ENCODE assay signal across 9 cellular contexts in genomic region chr20:45338121-45339030, GRCh38. TPM values are rescaled to one million over a fixed set of nuclear protein-coding genes. Genes with fewer than 3 reads are reported as not detected.
DNase-seq lines count a peak whose midpoint lies in the region; ATAC-seq, FAIRE-seq and TF ChIP-seq lines count a peak whose summit lies in the region.
"Had no signal": no experiment of that assay in that cellular context is flagged by ENCODE, and none has a peak within 500 bp of the region (broad histone marks: within the 10 kb centered on the region; RNA-seq: fewer than 3 reads in every experiment).

No MANE protein-coding gene starts in this region.

- DNase-seq in HTR-8/SVneo (ENCODE audit: insufficient read length, low spot score) = no peak
- no peak for DNase-seq in endothelial cell of umbilical vein (ENCODE audit: low read depth, low spot score)
- DNase-seq in prostate gland (ENCODE audit: low spot score) = no peak
- no peak for DNase-seq in ACHN
- DNase-seq in KBM-7 = no peak
- DNase-seq: NCI-H187, T-helper 1 cell had no signal

- H3K9me1 ChIP-seq in endothelial cell of umbilical vein (replicated peaks; ENCODE audit: control insufficient read depth, extremely low read depth, insufficient read depth, low read length) = no peaks in the 10 kb centered on the region

- no peak overlapping the region for H3K4me2 ChIP-seq in endothelial cell of umbilical vein (ENCODE audit: insufficient read depth, low read length)

- 92% methylated on average over 11 of the region's 11 CpGs for WGBS in prostate gland

- no peak overlapping the region for H3K4me3 ChIP-seq in endothelial cell of umbilical vein (replicated peaks in 1 of 3; ENCODE audit: insufficient read depth in 1 of 3, low read depth in 1 of 3, low read length in 3 of 3)
- no peak overlapping the region for H3K4me3 ChIP-seq in prostate gland

- no peaks in the 10 kb centered on the region for H4K20me1 ChIP-seq in endothelial cell of umbilical vein (replicated peaks; ENCODE audit: control insufficient read depth, extremely low read depth, insufficient read depth, low read length)

- peak overlapping the region; percentile 12 for H3K27ac ChIP-seq in endothelial cell of umbilical vein (ENCODE audit: insufficient read depth, low read depth, low read length)
- H3K27ac ChIP-seq in prostate gland = peak overlapping the region; percentile 42 to 54

- FAIRE-seq in HTR-8/SVneo (lab: Jason Lieb, UNC) (peak; percentile 28), endothelial cell of umbilical vein (lab: Jason Lieb, UNC) (no peak)

- no TSS peak for BruUV-seq in endothelial cell of umbilical vein (replicated peaks; lab: Mats Ljungman, UMichigan)

- H3K9me3 ChIP-seq in endothelial cell of umbilical vein (replicated peaks; ENCODE audit: control insufficient read depth, insufficient read depth, low read length) = no peaks in the 10 kb centered on the region
- H3K9me3 ChIP-seq in prostate gland = no peaks in the 10 kb centered on the region

- CTCF ChIA-PET in endothelial cell of umbilical vein (lab: Charles Lee) = interaction anchor here (1.0 to 2.7 kb wide), 8 partner anchors 9 to 98 kb away, joined by 4 to 22 read pairs (median 10); partner anchors contain the start of gene SYS1

- H3K9ac ChIP-seq in endothelial cell of umbilical vein (replicated peaks; ENCODE audit: extremely low read depth, insufficient read depth, low read length) = no peak overlapping the region

- POLR2A ChIA-PET in endothelial cell of umbilical vein (lab: Charles Lee) = interaction anchor here (0.6 to 2.7 kb wide), 3 partner anchors 9 to 26 kb away, joined by 3 to 10 read pairs (median 6); partner anchors contain the start of gene SDC4

- ATAC-seq in HG03342 (IDR thresholded peaks at IDR 0.05; ENCODE audit: unreplicated experiment) = no peak
- ATAC-seq: activated naive CD4-positive, alpha-beta T cell treated with anti-CD3 and anti-CD28 coated beads, Interleukin-2, amount 50 U/mL, for 72 hours had no signal

- H3K27me3 ChIP-seq in endothelial cell of umbilical vein (ENCODE audit: control insufficient read depth in 2 of 2, insufficient read depth in 2 of 2, low read length in 2 of 2) (no peaks in the 10 kb centered on the region), prostate gland (replicated peaks; ENCODE audit: insufficient read depth) (no peaks in the 10 kb centered on the region)

- H2AFZ ChIP-seq in endothelial cell of umbilical vein (ENCODE audit: low read depth, low read length) = no peak overlapping the region

- in situ Hi-C loops in ACHN (cut with HindIII; ENCODE audit: low pct_ligation_motif_present, low pct_unique_long_range_greater_than_20kb, low sequenced_read_pairs) = no loop called here
- in situ Hi-C loops in KBM-7 (cut with MboI; ENCODE audit: low pct_unique_long_range_greater_than_20kb, low sequenced_read_pairs) = no loop called here

- peaks cover 0 to 3% of the 10 kb centered on the region in 2 experiments for H3K36me3 ChIP-seq in endothelial cell of umbilical vein (ENCODE audit: control insufficient read depth in 2 of 2, extremely low read depth in 1 of 2, insufficient read depth in 2 of 2, low read length in 2 of 2)
- no peaks in the 10 kb centered on the region for H3K36me3 ChIP-seq in prostate gland

- peaks cover 58% of the 10 kb centered on the region for H3K79me2 ChIP-seq in endothelial cell of umbilical vein (ENCODE audit: control insufficient read depth, insufficient read depth, low read length)

- no peak for TF ChIP-seq POLR2A in endothelial cell of umbilical vein (IDR thresholded peaks at IDR 0.05; ENCODE audit: low read depth, low read length)
- TF ChIP-seq POLR2A in prostate gland (IDR thresholded peaks at IDR 0.05) = no peak

- intact Hi-C loops in endothelial cell of umbilical vein (cut with micrococcal nuclease) (no loop called here), prostate gland (cut with DNase I) (no loop called here)

- H3K4me1 ChIP-seq in endothelial cell of umbilical vein (ENCODE audit: control insufficient read depth, extremely low read depth, insufficient read depth, low read length) (peaks cover 35% of the 10 kb centered on the region), prostate gland (replicated peaks) (peaks cover 22% of the 10 kb centered on the region)

- dilution Hi-C loops in endothelial cell of umbilical vein (cut with MboI; ENCODE audit: extremely low pct_ligation_motif_present, low sequenced_read_pairs) = no loop called here

- TF ChIP-seq CTCF in endothelial cell of umbilical vein (IDR thresholded peaks at IDR 0.05; ENCODE audit: extremely low read depth in 1 of 2, insufficient read depth in 1 of 2, low read depth in 1 of 2, low read length in 2 of 2) (no peak), prostate gland (IDR thresholded peaks at IDR 0.05) (no peak)

TF ChIP-seq in endothelial cell of umbilical vein, 7 proteins besides CTCF, POLR2A, EP300 and RAD21:
- TF ChIP-seq FOS (IDR thresholded peaks at IDR 0.05; ENCODE audit: borderline replicate concordance, insufficient read depth, low read length) (no peak), JUN (IDR thresholded peaks at IDR 0.05; ENCODE audit: borderline replicate concordance, insufficient read depth, insufficient read length, low read depth) (no peak), POLR2AphosphoS5 (IDR thresholded peaks at IDR 0.05; ENCODE audit: insufficient read depth, low read depth, low read length) (no peak), EZH2 (IDR thresholded peaks at IDR 0.05; ENCODE audit: borderline replicate concordance, low read depth, low read length, severe bottlenecking) (no peak), MYC (IDR thresholded peaks at IDR 0.05; ENCODE audit: low read depth, low read length) (no peak), MAX (IDR thresholded peaks at IDR 0.05; ENCODE audit: insufficient read depth, insufficient read length) (no peak), GATA2 (IDR thresholded peaks at IDR 0.05; ENCODE audit: insufficient read depth, insufficient read length, low read depth, low read length) (no peak)

RNA-seq across cellular contexts. Expression of gene SDC4, which starts 9.8 kb away (rescaled TPM):
- 28.7 and 32.0 TPM in 2 replicates for total RNA-seq in endothelial cell of umbilical vein
- polyA plus RNA-seq in endothelial cell of umbilical vein = 23.1 and 26.3 TPM in 2 replicates
- 21.9 and 24.6 TPM in 2 replicates for polyA plus RNA-seq in endothelial cell of umbilical vein (2011; cell fraction: cytosol; rRNA removed)
- polyA plus RNA-seq in endothelial cell of umbilical vein (2011; cell fraction: nucleus; rRNA removed) = 12.5 and 13.1 TPM in 2 replicates
- 39.6 and 39.9 TPM in 2 replicates for polyA plus RNA-seq in endothelial cell of umbilical vein (2012)
- 35.6 and 41.7 TPM in 2 replicates for polyA minus RNA-seq in endothelial cell of umbilical vein
- polyA minus RNA-seq in endothelial cell of umbilical vein (2011; cell fraction: cytosol; rRNA and poly(A)+ RNA removed) = 39.9 TPM
- polyA minus RNA-seq in endothelial cell of umbilical vein (2011; cell fraction: nucleus; rRNA and poly(A)+ RNA removed) = 5.9 and 7.6 TPM in 2 replicates
- 100 to 1,000 TPM; 123 to 266 TPM for total RNA-seq in prostate gland

RNA-seq across cellular contexts. Expression of gene SYS1, which starts 24.6 kb away (rescaled TPM):
- 22.3 and 27.4 TPM in 2 replicates for total RNA-seq in endothelial cell of umbilical vein
- 79.6 and 91.8 TPM in 2 replicates for polyA plus RNA-seq in endothelial cell of umbilical vein
- 45.7 and 47.1 TPM in 2 replicates for polyA plus RNA-seq in endothelial cell of umbilical vein (2011; cell fraction: cytosol; rRNA removed)
- polyA plus RNA-seq in endothelial cell of umbilical vein (2011; cell fraction: nucleus; rRNA removed) = 27.8 and 30.1 TPM in 2 replicates
- polyA plus RNA-seq in endothelial cell of umbilical vein (2012) = 21.2 and 22.0 TPM in 2 replicates
- polyA minus RNA-seq in endothelial cell of umbilical vein = 65.4 and 73.2 TPM in 2 replicates
- 34.8 TPM for polyA minus RNA-seq in endothelial cell of umbilical vein (2011; cell fraction: cytosol; rRNA and poly(A)+ RNA removed)
- 34.8 and 36.4 TPM in 2 replicates for polyA minus RNA-seq in endothelial cell of umbilical vein (2011; cell fraction: nucleus; rRNA and poly(A)+ RNA removed)
- 10 to 100 TPM; 29.3 to 57.4 TPM for total RNA-seq in prostate gland

RNA-seq across cellular contexts. Expression of gene MATN4, which starts 30.3 kb away (rescaled TPM):
- total RNA-seq in endothelial cell of umbilical vein = 0.14 TPM in 1 of 2 replicates, not detected in the other
- 0.10 and 0.11 TPM in 2 replicates for polyA plus RNA-seq in endothelial cell of umbilical vein
- 0.03 TPM in 1 of 2 replicates, not detected in the other for polyA plus RNA-seq in endothelial cell of umbilical vein (2011; cell fraction: cytosol; rRNA removed)
- not detected in 2 replicates for polyA plus RNA-seq in endothelial cell of umbilical vein (2011; cell fraction: nucleus; rRNA removed)
- not detected in 2 replicates for polyA plus RNA-seq in endothelial cell of umbilical vein (2012)
- polyA minus RNA-seq in endothelial cell of umbilical vein = 0.11 and 0.17 TPM in 2 replicates
- not detected for polyA minus RNA-seq in endothelial cell of umbilical vein (2011; cell fraction: cytosol; rRNA and poly(A)+ RNA removed)
- not detected in 2 replicates for polyA minus RNA-seq in endothelial cell of umbilical vein (2011; cell fraction: nucleus; rRNA and poly(A)+ RNA removed)
- total RNA-seq in prostate gland = under 1 TPM in 1 of 2 donors, not detected in 1; 0.34 TPM

RNA-seq across cellular contexts. Expression of gene RBPJL, which starts 31.7 kb away (rescaled TPM):
- not detected in 2 replicates for total RNA-seq in endothelial cell of umbilical vein
- not detected in 2 replicates for polyA plus RNA-seq in endothelial cell of umbilical vein
- polyA plus RNA-seq in endothelial cell of umbilical vein (2011; cell fraction: cytosol; rRNA removed) = not detected in 2 replicates
- not detected in 2 replicates for polyA plus RNA-seq in endothelial cell of umbilical vein (2011; cell fraction: nucleus; rRNA removed)
- polyA plus RNA-seq in endothelial cell of umbilical vein (2012) = not detected in 2 replicates
- polyA minus RNA-seq in endothelial cell of umbilical vein = not detected in 2 replicates
- not detected for polyA minus RNA-seq in endothelial cell of umbilical vein (2011; cell fraction: cytosol; rRNA and poly(A)+ RNA removed)
- not detected in 2 replicates for polyA minus RNA-seq in endothelial cell of umbilical vein (2011; cell fraction: nucleus; rRNA and poly(A)+ RNA removed)
- not detected for total RNA-seq in prostate gland
- total RNA-seq: activated naive CD4-positive, alpha-beta T cell treated with anti-CD3 and anti-CD28 coated beads, Interleukin-2, amount 50 U/mL, for 72 hours had no signal

RNA-seq across cellular contexts. Expression of gene TP53TG5, which starts 39.7 kb away (rescaled TPM):
- not detected in 2 replicates for total RNA-seq in endothelial cell of umbilical vein
- polyA plus RNA-seq in endothelial cell of umbilical vein = not detected in 2 replicates
- not detected in 2 replicates for polyA plus RNA-seq in endothelial cell of umbilical vein (2011; cell fraction: cytosol; rRNA removed)
- not detected in 2 replicates for polyA plus RNA-seq in endothelial cell of umbilical vein (2011; cell fraction: nucleus; rRNA removed)
- polyA plus RNA-seq in endothelial cell of umbilical vein (2012) = 0.12 and 0.22 TPM in 2 replicates
- not detected in 2 replicates for polyA minus RNA-seq in endothelial cell of umbilical vein
- polyA minus RNA-seq in endothelial cell of umbilical vein (2011; cell fraction: cytosol; rRNA and poly(A)+ RNA removed) = not detected
- not detected in 2 replicates for polyA minus RNA-seq in endothelial cell of umbilical vein (2011; cell fraction: nucleus; rRNA and poly(A)+ RNA removed)
- under 1 TPM in 1 of 2 donors, not detected in 1; 0.51 TPM for total RNA-seq in prostate gland
